23 cellular contexts compared by ENCODE assay signal in genomic region chr15:24976932-24977331, GRCh38. TPM values are rescaled to one million over a fixed set of nuclear protein-coding genes. Genes with fewer than 3 reads are reported as not detected.
DNase-seq lines count a peak whose midpoint lies in the region; ATAC-seq, FAIRE-seq and TF ChIP-seq lines count a peak whose summit lies in the region.
"Had no signal": no experiment of that assay in that cellular context is flagged by ENCODE, and none has a peak within 500 bp of the region (broad histone marks: within the 10 kb centered on the region; RNA-seq: fewer than 3 reads in every experiment).

No MANE protein-coding gene starts in this region.

- H2BK120ac ChIP-seq in IMR-90 (ENCODE audit: low read depth, low read length), result no peak overlapping the region
- no peak overlapping the region for H2BK120ac ChIP-seq in H1 (replicated peaks; ENCODE audit: low read depth, low read length)

- H3K14ac ChIP-seq in IMR-90 (replicated peaks; ENCODE audit: low read depth, low read length) (no peak overlapping the region), H1 (ENCODE audit: insufficient read length) (no peak overlapping the region)

- H4K8ac ChIP-seq in IMR-90 (ENCODE audit: low read depth in 2 of 2, low read length in 2 of 2) (no peak overlapping the region), H1 (ENCODE audit: extremely low read depth, insufficient read depth, low read length) (no peak overlapping the region)

- H4K91ac ChIP-seq in IMR-90 (ENCODE audit: insufficient read depth, low read depth, low read length) (no peak overlapping the region), H1 (replicated peaks; ENCODE audit: insufficient read length, low read length) (no peak overlapping the region)

- H3K27ac ChIP-seq in IMR-90 (ENCODE audit: insufficient read depth, low read length) (no peak overlapping the region), H1 (ENCODE audit: low read depth, low read length) (no peak overlapping the region)

- peaks cover 30% of the 10 kb centered on the region for H3K9me3 Mint-ChIP-seq in osteocyte (ENCODE audit: unreplicated experiment)

- dilution Hi-C loops in IMR-90 (cut with HindIII; ENCODE audit: low sequenced_read_pairs, unreplicated experiment), result no loop called here

- H2BK15ac ChIP-seq in IMR-90 (ENCODE audit: low read depth, low read length) (no peak overlapping the region), H1 (ENCODE audit: low read length) (no peak overlapping the region)

- H3K79me1 ChIP-seq in IMR-90 (ENCODE audit: low read depth in 1 of 2, low read length in 2 of 2) (0 out of 4 replicates have a peak, but pooled peaks cover 0 to 4% of the 10 kb centered on the region in 2 experiments), H1 (ENCODE audit: low read depth, low read length) (no peaks in the 10 kb centered on the region)

- H3K4me1 ChIP-seq in IMR-90 (ENCODE audit: control insufficient read depth, insufficient read depth, low read length) (no peaks in the 10 kb centered on the region), H1 (replicated peaks in 1 of 4; ENCODE audit: control insufficient read depth in 3 of 4, insufficient read depth in 4 of 4, low read length in 3 of 4) (no peaks in the 10 kb centered on the region; a peak in 1 of 7 replicates)

- DNase-seq in DMS53 (lab: John Stamatoyannopoulos, UW) (peak; percentile 3), DMS53 treated with DMSO at 0.1 percent for 48 hours (lab: John Stamatoyannopoulos, UW; ENCODE audit: unreplicated experiment) (no peak), IMR-90 (peak; percentile 35), H1 (ENCODE audit: low read depth in 1 of 2, low spot score in 2 of 2) (no peak), pons (ENCODE audit: low spot score) (no peak), iPS-NIHi11 (ENCODE audit: low spot score) (no peak), osteocyte (ENCODE audit: extremely low spot score, unreplicated experiment) (no peak)
- DNase-seq: 8988T, ACHN, DMS79, GF-D8, KG1, MG63, NCI-H1105 treated with DMSO at 0.1 percent for 48 hours, NCI-H2029 treated with DMSO at 0.1 percent for 48 hours, NCI-H2227 treated with DMSO at 0.1 percent for 48 hours, NCI-H526 treated with DMSO at 0.1 percent for 48 hours, RPMI8226, SHP77 had no signal

- CTCF ChIA-PET in IMR-90 (lab: Yijun Ruan, JAX) (no interaction called here), H1 (lab: Charles Lee; ENCODE audit: partially characterized antibody) (interaction anchor here (0.7 to 0.9 kb wide), 3 partner anchors 12 to 380 kb away, joined by 3 read pairs; no protein-coding TSS in a partner anchor)

- no peak overlapping the region for H2AK9ac ChIP-seq in IMR-90 (replicated peaks; ENCODE audit: low read depth, low read length, poor library complexity)

- H3K18ac ChIP-seq in IMR-90 (ENCODE audit: low read depth, low read length) (no peak overlapping the region), H1 (ENCODE audit: extremely low read depth, low read length) (no peak overlapping the region)

- H2BK5ac ChIP-seq in IMR-90 (ENCODE audit: low read depth, low read length, poor library complexity, severe bottlenecking), result no peak overlapping the region
- H2BK5ac ChIP-seq in H1 (ENCODE audit: low read depth, low read length), result no peak overlapping the region

- no peak overlapping the region for H2BK20ac ChIP-seq in IMR-90 (ENCODE audit: low read depth, low read length)
- no peak overlapping the region for H2BK20ac ChIP-seq in H1 (ENCODE audit: low read length)

- in situ Hi-C loops in IMR-90 (cut with MboI; ENCODE audit: low sequenced_read_pairs), result no loop called here

- no peak overlapping the region for H2BK12ac ChIP-seq in H1 (ENCODE audit: low read depth, low read length)

- H3K36me3 ChIP-seq in IMR-90 (ENCODE audit: control insufficient read depth, insufficient read depth, low read length) (peaks cover 32% of the 10 kb centered on the region), H1 (ENCODE audit: control insufficient read depth in 2 of 4, insufficient read depth in 4 of 4, low read length in 3 of 4) (peaks cover 12 to 98% (median 61%) of the 10 kb centered on the region in 4 experiments)
- H3K36me3 ChIP-seq: MG63 had no signal

- H3K9me3 ChIP-seq in IMR-90 (ENCODE audit: control insufficient read depth, insufficient read depth, low read length), result no peaks in the 10 kb centered on the region
- H3K9me3 ChIP-seq in H1 (ENCODE audit: insufficient read depth in 2 of 2, low read depth in 1 of 2, low read length in 1 of 2), result peaks cover 2 to 5% of the 10 kb centered on the region in 2 experiments; a peak in 2 of 4 replicates
- H3K9me3 ChIP-seq: MG63 had no signal

- no peaks in the 10 kb centered on the region for H3K27me3 ChIP-seq in IMR-90 (ENCODE audit: control insufficient read depth, insufficient read depth, low read length)
- no peaks in the 10 kb centered on the region for H3K27me3 ChIP-seq in H1 (replicated peaks in 1 of 4; ENCODE audit: control insufficient read depth in 3 of 4, extremely low read depth in 1 of 4, insufficient read depth in 3 of 4, low read length in 3 of 4)
- H3K27me3 ChIP-seq: MG63 had no signal

- no peaks in the 10 kb centered on the region for H4K20me1 ChIP-seq in IMR-90 (ENCODE audit: insufficient read depth, low read length)
- peaks cover 5 to 12% of the 10 kb centered on the region in 2 experiments for H4K20me1 ChIP-seq in H1 (replicated peaks in 1 of 2; ENCODE audit: control insufficient read depth in 1 of 2, insufficient read depth in 2 of 2, low read length in 2 of 2)

- no peak overlapping the region for H3K4me2 ChIP-seq in IMR-90 (ENCODE audit: low read depth, low read length)
- H3K4me2 ChIP-seq in H1 (ENCODE audit: insufficient read depth in 1 of 2, low read depth in 2 of 2, low read length in 2 of 2), result no peak overlapping the region

- H2AK5ac ChIP-seq in IMR-90 (ENCODE audit: low read depth, low read length) (no peak overlapping the region), H1 (ENCODE audit: low read depth, low read length) (no peak overlapping the region)

- no peak overlapping the region for H3K4me3 ChIP-seq in IMR-90 (ENCODE audit: insufficient read depth, low read depth, low read length)
- no peak overlapping the region for H3K4me3 ChIP-seq in H1 (ENCODE audit: extremely low read depth in 1 of 4, insufficient read depth in 2 of 4, low read depth in 3 of 4, low read length in 4 of 4)
- H3K4me3 ChIP-seq: MG63 had no signal

- no TSS peak for BruUV-seq in IMR-90 (replicated peaks; lab: Mats Ljungman, UMichigan)

- no peak for FAIRE-seq in H1 (lab: Jason Lieb, UNC)
- FAIRE-seq: GM12892, GM19239, H54, HTR-8/SVneo had no signal

- TF ChIP-seq EP300 in H1 (IDR thresholded peaks at IDR 0.05; ENCODE audit: borderline replicate concordance in 1 of 2, low read depth in 2 of 2, low read length in 2 of 2), result no peak

- TF ChIP-seq POLR2A in IMR-90 (IDR thresholded peaks at IDR 0.05; ENCODE audit: low read depth, low read length) (no peak), H1 (IDR thresholded peaks at IDR 0.05; ENCODE audit: control extremely low read depth in 1 of 2, low read depth in 2 of 2, low read length in 2 of 2) (peak in 1 of 2 experiments; percentile 17; a peak in 2 of 3 replicates)

- no peak overlapping the region for H3K9ac ChIP-seq in IMR-90 (ENCODE audit: low read depth, low read length)
- H3K9ac ChIP-seq in H1 (replicated peaks in 1 of 4; ENCODE audit: extremely low read depth in 1 of 4, low read depth in 3 of 4, low read length in 3 of 4), result no peak overlapping the region

- H3K56ac ChIP-seq in IMR-90 (ENCODE audit: extremely low read depth, insufficient read depth, low read length), result no peak overlapping the region
- no peak overlapping the region for H3K56ac ChIP-seq in H1 (replicated peaks; ENCODE audit: insufficient read length, low read depth, low read length)

- intact Hi-C loops in IMR-90 (cut with micrococcal nuclease), result no loop called here

- H3K4me1 Mint-ChIP-seq in osteocyte (ENCODE audit: unreplicated experiment), result no peaks in the 10 kb centered on the region

- ATAC-seq in IMR-90 (ENCODE audit: low read depth), result no peak; the same call in 1 of the 2 replicates

- peaks cover 0 to 97% of the 10 kb centered on the region in 2 experiments; a peak in 3 of 4 replicates for H3K79me2 ChIP-seq in H1 (ENCODE audit: control insufficient read depth in 1 of 2, insufficient read depth in 2 of 2, low read length in 2 of 2)

- H3K23me2 ChIP-seq in H1 (ENCODE audit: low read depth, low read length), result no peaks in the 10 kb centered on the region

- H3K4ac ChIP-seq in IMR-90 (ENCODE audit: low read depth, low read length) (no peak overlapping the region), H1 (replicated peaks; ENCODE audit: insufficient read length, low read depth, low read length) (no peak overlapping the region)

- no peaks in the 10 kb centered on the region for H3K27me3 Mint-ChIP-seq in osteocyte (ENCODE audit: unreplicated experiment)

- no peak overlapping the region for H3K27ac Mint-ChIP-seq in osteocyte (ENCODE audit: unreplicated experiment)

- no peaks in the 10 kb centered on the region for H3K9me1 ChIP-seq in IMR-90 (ENCODE audit: insufficient read depth, low read length)

- POLR2A ChIA-PET in IMR-90 (lab: Charles Lee; ENCODE audit: unreplicated experiment) (no interaction called here), H1 (lab: Charles Lee; ENCODE audit: partially characterized antibody) (interaction anchor here (0.6 to 4.1 kb wide), 5 partner anchors 9 to 79 kb away, joined by 3 to 29 read pairs (median 3); partner anchors contain the start of genes SNRPN and SNURF)

- peaks cover 52% of the 10 kb centered on the region for H3K36me3 Mint-ChIP-seq in osteocyte (ENCODE audit: unreplicated experiment)

- H4K5ac ChIP-seq in IMR-90 (ENCODE audit: low read depth, low read length), result no peak overlapping the region
- H4K5ac ChIP-seq in H1 (ENCODE audit: insufficient read length, low read depth, low read length), result no peak overlapping the region

- TF ChIP-seq RAD21 in IMR-90 (IDR thresholded peaks at IDR 0.05; ENCODE audit: low read length), result no peak
- TF ChIP-seq RAD21 in H1 (IDR thresholded peaks at IDR 0.05 in 1 of 2, conservative IDR thresholded peaks at IDR 0.05 in 1 of 2; ENCODE audit: low read depth in 2 of 2, low read length in 2 of 2), result no peak

- no peak overlapping the region for H2AFZ ChIP-seq in IMR-90 (replicated peaks; ENCODE audit: low read length, poor library complexity)
- H2AFZ ChIP-seq in H1 (ENCODE audit: low read length), result no peak overlapping the region

- WGBS in IMR-90 (ENCODE audit: extremely low coverage in 2 of 2, insufficient read length in 1 of 2), 2 experiments, result 60% methylated on average over 1 of the region's 3 CpGs; no CpG with 5 or more reads in 1 of the 2 experiments
- WGBS in H1 (ENCODE audit: extremely low coverage in 1 of 2, insufficient coverage in 1 of 2, insufficient read length in 1 of 2, insufficient replicate concordance in 2 of 2, low coverage in 1 of 2, low lambda C conversion rate in 2 of 2, missing lambda C conversion rate in 1 of 2), 2 experiments, result 73% methylated on average over 2 of the region's 3 CpGs; no CpG with 5 or more reads in 1 of the 2 experiments

- no peak overlapping the region for H3K4me3 Mint-ChIP-seq in osteocyte (ENCODE audit: unreplicated experiment)

- no peak for TF ChIP-seq CTCF in IMR-90 (conservative IDR thresholded peaks at IDR 0.05; ENCODE audit: low read depth, low read length)
- TF ChIP-seq CTCF in H1 (IDR thresholded peaks at IDR 0.05; ENCODE audit: control extremely low read depth in 1 of 3, insufficient read depth in 1 of 3, low read depth in 1 of 3, low read length in 3 of 3), result peak in 1 of 3 experiments; percentile 15; a peak in 1 of 4 replicates
- TF ChIP-seq CTCF in osteocyte (IDR thresholded peaks at IDR 0.05), result no peak

- H3K23ac ChIP-seq in IMR-90 (ENCODE audit: low read depth, low read length), result no peak overlapping the region
- H3K23ac ChIP-seq in H1 (ENCODE audit: insufficient read length), result no peak overlapping the region

RNA-seq across cellular contexts. Expression of gene SNRPN, which starts 22.1 kb away (rescaled TPM):
- total RNA-seq in IMR-90 (2012; rRNA removed), result 167 and 185 TPM in 2 replicates
- polyA plus RNA-seq in IMR-90 (2012; rRNA removed), result 121 and 123 TPM in 2 replicates
- 101 and 138 TPM in 2 replicates for polyA plus RNA-seq in IMR-90 (2012; cell fraction: cytosol; rRNA removed)
- 81.1 and 102 TPM in 2 replicates for polyA plus RNA-seq in IMR-90 (2012; cell fraction: nucleus; rRNA removed; ENCODE audit: low replicate concordance)
- total RNA-seq in H1 (2021; fragmentation: NEBNext Ultra II Directional; extraction: Animal tissue kit (Norgen Biotek cat#: 25700)), result 905 and 915 TPM in 2 replicates
- polyA plus RNA-seq in H1 (2011; rRNA removed), result 1,396 and 1,684 TPM in 2 replicates
- polyA plus RNA-seq in H1 (2011; cell fraction: cytosol; rRNA removed), result 1,533 TPM
- polyA plus RNA-seq in H1 (2011; cell fraction: nucleus; rRNA removed), result 1,140 TPM
- polyA plus RNA-seq in H1 (2012, experiment 1 of 2), result 1,068 to 1,234 TPM (median 1,139 TPM) in 4 replicates
- 894 TPM for polyA plus RNA-seq in H1 (2012, experiment 2 of 2)
- polyA plus RNA-seq in H1 (2013, experiment 1 of 2), result 549 TPM
- 534 TPM for polyA plus RNA-seq in H1 (2013, experiment 2 of 2)
- 1,031 and 1,143 TPM in 2 replicates for polyA minus RNA-seq in H1 (2011; rRNA and poly(A)+ RNA removed)
- 589 TPM for polyA minus RNA-seq in H1 (2011; cell fraction: cytosol; rRNA and poly(A)+ RNA removed)
- 849 TPM for polyA minus RNA-seq in H1 (2011; cell fraction: nucleus; rRNA and poly(A)+ RNA removed)
- total RNA-seq in osteocyte, result 100.0 and 102 TPM in 2 replicates

RNA-seq across cellular contexts. Expression of gene SNURF, which starts 22.1 kb away (rescaled TPM):
- total RNA-seq in IMR-90 (2012; rRNA removed), result 8.1 and 13.1 TPM in 2 replicates
- polyA plus RNA-seq in IMR-90 (2012; rRNA removed), result 4.3 and 6.5 TPM in 2 replicates
- polyA plus RNA-seq in IMR-90 (2012; cell fraction: cytosol; rRNA removed), result 1.1 and 2.9 TPM in 2 replicates
- polyA plus RNA-seq in IMR-90 (2012; cell fraction: nucleus; rRNA removed; ENCODE audit: low replicate concordance), result 2.7 and 9.6 TPM in 2 replicates
- total RNA-seq in H1 (2021; fragmentation: NEBNext Ultra II Directional; extraction: Animal tissue kit (Norgen Biotek cat#: 25700)), result 76.5 and 94.5 TPM in 2 replicates
- polyA plus RNA-seq in H1 (2011; rRNA removed), result 6.2 and 9.9 TPM in 2 replicates
- 19.2 TPM for polyA plus RNA-seq in H1 (2011; cell fraction: cytosol; rRNA removed)
- polyA plus RNA-seq in H1 (2011; cell fraction: nucleus; rRNA removed), result 6.5 TPM
- 65.8 to 746 TPM (median 575 TPM) in 4 replicates for polyA plus RNA-seq in H1 (2012, experiment 1 of 2)
- polyA plus RNA-seq in H1 (2012, experiment 2 of 2), result 31.3 TPM
- 108 TPM for polyA plus RNA-seq in H1 (2013, experiment 1 of 2)
- polyA plus RNA-seq in H1 (2013, experiment 2 of 2), result 123 TPM
- polyA minus RNA-seq in H1 (2011; rRNA and poly(A)+ RNA removed), result 78.1 and 93.0 TPM in 2 replicates
- 268 TPM for polyA minus RNA-seq in H1 (2011; cell fraction: cytosol; rRNA and poly(A)+ RNA removed)
- 137 TPM for polyA minus RNA-seq in H1 (2011; cell fraction: nucleus; rRNA and poly(A)+ RNA removed)
- total RNA-seq in osteocyte, result 19.1 and 20.5 TPM in 2 replicates

Comparison
In these comparisons a context has a peak if more than half of its experiments do, and no peak if none do; other contexts are left out.
1. DNase-seq: peak in DMS53 (single experiment) and IMR-90 (single experiment); none in DMS53 treated with DMSO at 0.1 percent for 48 hours (single experiment), H1 (0 of 2), pons (single experiment), iPS-NIHi11 (single experiment) and osteocyte (single experiment).